ENCODE assay signal across 10 cellular contexts in the genomic region with DNA sequence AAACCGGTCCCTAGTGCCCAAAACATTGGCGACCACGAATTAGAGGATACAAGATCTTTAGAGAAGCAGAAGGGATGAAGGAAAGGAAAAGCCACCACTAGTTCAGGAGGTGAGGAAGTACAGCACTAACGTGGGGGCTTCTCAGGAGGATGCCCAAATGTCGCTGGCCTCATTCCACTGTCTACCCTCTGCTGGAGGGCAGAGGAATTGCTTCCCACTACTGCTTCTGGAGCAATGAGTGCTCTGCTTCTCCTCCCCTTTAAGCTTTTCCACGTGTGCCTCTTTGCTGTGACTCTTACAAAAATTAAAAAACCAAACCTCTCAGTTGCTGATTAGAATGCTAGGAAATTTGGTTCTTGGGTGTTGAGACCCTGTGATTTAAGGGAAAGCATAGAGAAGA.
DNase-seq lines count a peak whose midpoint lies in the region; ATAC-seq, FAIRE-seq and TF ChIP-seq lines count a peak whose summit lies in the region.
"Had no signal": no experiment of that assay in that cellular context is flagged by ENCODE, and none has a peak within 500 bp of the region (broad histone marks: within the 10 kb centered on the region; RNA-seq: fewer than 3 reads in every experiment).

No MANE protein-coding gene starts in this region.

- FAIRE-seq in frontal cortex (lab: Jason Lieb, UNC): no peak
- FAIRE-seq: endometrium had no signal

- peaks cover 10 to 22% (median 14%) of the 10 kb centered on the region in 3 experiments for H3K36me3 Mint-ChIP-seq in H9 (ENCODE audit: insufficient read depth in 1 of 3, low read depth in 3 of 3)
- no peaks in the 10 kb centered on the region for H3K36me3 Mint-ChIP-seq in CD4-positive, alpha-beta T cell (ENCODE audit: low read depth)

- in situ Hi-C loops in Panc1 (cut with HindIII; ENCODE audit: low pct_unique_long_range_greater_than_20kb, low sequenced_read_pairs): no loop called here

- intact Hi-C loops in Panc1 (cut with micrococcal nuclease; ENCODE audit: unreplicated experiment): no loop called here
- intact Hi-C loops in CD4-positive, alpha-beta T cell (cut with DNase I, micrococcal nuclease): no loop called here

- H3K9me3 Mint-ChIP-seq in H9: peaks cover 16 to 18% of the 10 kb centered on the region in 2 experiments
- H3K9me3 Mint-ChIP-seq in CD4-positive, alpha-beta T cell: no peaks in the 10 kb centered on the region

- H3K14ac ChIP-seq in H9 (ENCODE audit: insufficient read depth, low read length): no peak overlapping the region

- H2AFZ ChIP-seq in H9 (ENCODE audit: low read length): no peak overlapping the region

- CTCF ChIA-PET in GM10248 (lab: Yijun Ruan, JAX): interaction anchor here (1.0 to 1.7 kb wide), 4 partner anchors 10 to 21 kb away, joined by 3 to 6 read pairs (median 4); no protein-coding TSS in a partner anchor
- CTCF ChIA-PET in Panc1 (lab: Charles Lee): no interaction called here
- CTCF ChIA-PET in CD4-positive, alpha-beta T cell (lab: Charles Lee): no interaction called here

- H3K4me3 ChIP-seq in Panc1 (ENCODE audit: low read depth in 2 of 2, low read length in 2 of 2): no peak overlapping the region
- H3K4me3 ChIP-seq: vagina had no signal

- H3K27ac ChIP-seq in H9 (ENCODE audit: insufficient read length, low read depth, low read length): no peak overlapping the region
- no peak overlapping the region for H3K27ac ChIP-seq in Panc1 (ENCODE audit: low read length)
- no peak overlapping the region for H3K27ac ChIP-seq in CD4-positive, alpha-beta T cell (ENCODE audit: low read depth, low read length)
- H3K27ac ChIP-seq: vagina had no signal

- H4K20me1 ChIP-seq in H9 (ENCODE audit: control insufficient read depth, insufficient read depth, insufficient read length): no peaks in the 10 kb centered on the region

- no peak overlapping the region for H2BK20ac ChIP-seq in H9 (ENCODE audit: low read depth, low read length, poor library complexity, severe bottlenecking)

- ATAC-seq in Panc1 (no peak), left lobe of liver (peak; percentile 75), HG02970 (IDR thresholded peaks at IDR 0.05; ENCODE audit: low FRiP score, unreplicated experiment) (no peak)
- no peak for ATAC-seq in CD4-positive, alpha-beta T cell (ENCODE audit: poor library complexity)

- no peaks in the 10 kb centered on the region for H3K79me1 ChIP-seq in H9 (ENCODE audit: insufficient read depth, low read depth, low read length, poor library complexity, severe bottlenecking)

- H3K4me3 Mint-ChIP-seq in H9: no peak overlapping the region
- H3K4me3 Mint-ChIP-seq in CD4-positive, alpha-beta T cell: no peak overlapping the region

- no peaks in the 10 kb centered on the region for H3K36me3 ChIP-seq in Panc1 (ENCODE audit: control insufficient read depth, insufficient read depth, low read length)
- H3K36me3 ChIP-seq: vagina had no signal

- H4K5ac ChIP-seq in H9 (ENCODE audit: insufficient read length, low read depth, low read length): no peak overlapping the region

- TF ChIP-seq CTCF in GM10248 (IDR thresholded peaks at IDR 0.05; ENCODE audit: control extremely low read depth, extremely low read depth, low read depth, missing control alignments) (peak; percentile 35), H9 (conservative IDR thresholded peaks at IDR 0.05) (peak; percentile 45; the same call in 2 of the 3 replicates), Panc1 (IDR thresholded peaks at IDR 0.05) (peak; percentile 58)
- no peak for TF ChIP-seq CTCF in CD4-positive, alpha-beta T cell (IDR thresholded peaks at IDR 0.05)

- H3K18ac ChIP-seq in H9 (ENCODE audit: insufficient read length, low read depth, low read length): no peak overlapping the region

- no peak overlapping the region for H2BK15ac ChIP-seq in H9 (ENCODE audit: low read depth, low read length)

- no peak overlapping the region for H3K23ac ChIP-seq in H9 (ENCODE audit: insufficient read length, low read depth, low read length)

- H3K4me1 ChIP-seq in H9 (ENCODE audit: insufficient read depth, low read length) (0 out of 2 replicates have a peak, but pooled peaks cover 3% of the 10 kb centered on the region), Panc1 (ENCODE audit: control insufficient read depth, insufficient read depth, low read length) (no peaks in the 10 kb centered on the region)
- H3K4me1 ChIP-seq: vagina had no signal

- no peak overlapping the region for H3K9ac ChIP-seq in H9 (ENCODE audit: extremely low read depth, insufficient read length, low read length)

- H3K4me1 Mint-ChIP-seq in H9: peaks cover 12 to 27% of the 10 kb centered on the region in 2 experiments
- no peaks in the 10 kb centered on the region for H3K4me1 Mint-ChIP-seq in CD4-positive, alpha-beta T cell (ENCODE audit: low read depth)

- H3K27me3 ChIP-seq in H9 (ENCODE audit: insufficient read depth, low read length) (no peaks in the 10 kb centered on the region; the same call in 1 of the 2 replicates), Panc1 (ENCODE audit: control insufficient read depth, insufficient read depth, low read length) (0 out of 2 replicates have a peak, but pooled peaks cover 3% of the 10 kb centered on the region)
- no peaks in the 10 kb centered on the region for H3K27me3 ChIP-seq in CD4-positive, alpha-beta T cell (ENCODE audit: control insufficient read depth, insufficient read depth, low read length)
- H3K27me3 ChIP-seq: vagina had no signal

- no peak overlapping the region for H2AK5ac ChIP-seq in H9 (ENCODE audit: insufficient read length, low read length)

- H3K56ac ChIP-seq in H9 (ENCODE audit: insufficient read length, low read depth, low read length): no peak overlapping the region

- DNase-seq in GM10248 (ENCODE audit: extremely low spot score): peak; percentile 31
- no peak for DNase-seq in H9
- DNase-seq in Panc1 (ENCODE audit: low read depth, low spot score): peak; percentile 20
- no peak for DNase-seq in left lobe of liver (ENCODE audit: low spot score)
- DNase-seq in CD4-positive, alpha-beta T cell: no peak
- no peak for DNase-seq in frontal cortex (ENCODE audit: low spot score in 2 of 2)
- no peak for DNase-seq in amniotic stem cell (lab: John Stamatoyannopoulos, UW)

- BruUV-seq in Panc1 (replicated peaks; lab: Mats Ljungman, UMichigan): no TSS peak

- no peak overlapping the region for H3K27ac Mint-ChIP-seq in H9
- no peak overlapping the region for H3K27ac Mint-ChIP-seq in CD4-positive, alpha-beta T cell

- H4K91ac ChIP-seq in H9 (ENCODE audit: insufficient read length, low read depth, low read length): no peak overlapping the region

- no peak overlapping the region for H2BK5ac ChIP-seq in H9 (ENCODE audit: insufficient read length, low read length)

- WGBS in H9 (ENCODE audit: extremely low coverage, insufficient read length, low lambda C conversion rate): no CpG with 5 or more reads among the region's 6 CpGs

- no peak overlapping the region for H4K8ac ChIP-seq in H9 (replicated peaks; ENCODE audit: insufficient read length, low read depth, low read length)

- H3K79me2 ChIP-seq in H9 (ENCODE audit: insufficient read depth, low read length): no peaks in the 10 kb centered on the region

- H2BK12ac ChIP-seq in H9 (ENCODE audit: insufficient read length, low read depth, low read length): no peak overlapping the region

- H3K9me3 ChIP-seq in H9 (ENCODE audit: control insufficient read depth, low read depth, low read length): no peaks in the 10 kb centered on the region
- no peaks in the 10 kb centered on the region for H3K9me3 ChIP-seq in Panc1 (ENCODE audit: control insufficient read depth, insufficient read depth, low read depth, low read length)
- no peaks in the 10 kb centered on the region for H3K9me3 ChIP-seq in CD4-positive, alpha-beta T cell (ENCODE audit: control insufficient read depth, low read length)
- H3K9me3 ChIP-seq: vagina had no signal

- H2BK120ac ChIP-seq in H9 (ENCODE audit: low read depth, low read length, poor library complexity, severe bottlenecking): no peak overlapping the region

- H3K4ac ChIP-seq in H9 (ENCODE audit: low read depth, low read length): no peak overlapping the region

- H3K27me3 Mint-ChIP-seq in H9 (ENCODE audit: low read depth): no peaks in the 10 kb centered on the region
- H3K27me3 Mint-ChIP-seq in CD4-positive, alpha-beta T cell: peaks cover 17% of the 10 kb centered on the region

- H3T11ph ChIP-seq in H9 (ENCODE audit: low read length): no peak overlapping the region

- H3K23me2 ChIP-seq in H9 (ENCODE audit: insufficient read length, low read depth, low read length, poor library complexity, severe bottlenecking): no peaks in the 10 kb centered on the region

- H3K4me2 ChIP-seq in H9 (ENCODE audit: insufficient read depth, insufficient read length, low read length): no peak overlapping the region

- POLR2A ChIA-PET in GM10248 (lab: Yijun Ruan, JAX): no interaction called here
- POLR2A ChIA-PET in Panc1 (lab: Charles Lee): no interaction called here
- POLR2A ChIA-PET in CD4-positive, alpha-beta T cell (lab: Charles Lee): no interaction called here

Comparison
In these comparisons a context has a peak if more than half of its experiments do, and no peak if none do; other contexts are left out.
1. DNase-seq: peak in GM10248 (single experiment) and Panc1 (single experiment); none in H9 (single experiment), left lobe of liver (single experiment), CD4-positive, alpha-beta T cell (0 of 10), frontal cortex (0 of 2) and amniotic stem cell (single experiment).